28 cellular contexts compared by ENCODE assay signal in the genomic region with DNA sequence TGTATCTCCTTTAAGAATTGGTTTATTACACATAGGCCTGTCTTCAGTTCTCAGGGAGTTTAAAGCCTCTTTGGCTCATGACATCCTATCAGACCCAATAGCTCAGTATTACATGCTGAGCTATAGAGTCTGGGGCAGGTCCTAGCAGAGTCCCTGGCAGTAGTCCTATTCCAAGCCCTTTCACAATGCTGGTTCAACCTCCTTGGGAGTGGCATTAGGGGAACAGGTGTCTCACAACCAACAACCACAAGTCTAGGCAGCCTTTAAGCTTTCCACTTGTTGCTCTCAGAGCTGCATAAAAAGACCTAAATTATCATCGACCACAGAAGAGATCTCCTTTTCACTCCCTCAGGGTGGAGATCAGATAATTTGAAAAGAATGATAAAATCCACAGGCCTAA. TPM values are rescaled to one million over a fixed set of nuclear protein-coding genes. Genes with fewer than 3 reads are reported as not detected.
"Had no signal": no experiment of that assay in that cellular context is flagged by ENCODE, and none has a peak within 500 bp of the region (broad histone marks: within the 10 kb centered on the region; RNA-seq: fewer than 3 reads in every experiment).

No MANE protein-coding gene starts in this region.

- H3K36me3 ChIP-seq: brain microvascular endothelial cell, left lung, stomach, suprapubic skin, tibial artery had no signal

- H3K4me3 Mint-ChIP-seq: activated CD4-positive, alpha-beta memory T cell treated with anti-CD3 and anti-CD28 coated beads for 36 hours; activated CD4-positive, alpha-beta T cell treated with anti-CD3 and anti-CD28 coated beads, Interleukin-2, amount 10 ng/mL, durations not matched to agents 24 days and 14 days; activated T-cell treated with anti-CD3 and anti-CD28 coated beads, Interleukin-2, amount 50 U/mL, for 24 hours; dendritic cell treated with granulocyte-macrophage colony-stimulating factor and Interleukin-4, amounts not matched to agents 40 ng/mL and 50 ng/mL, for 4 days; nephron; stimulated activated naive B cell treated with anti-CD40 and anti-IgM and Interleukin-4, amounts not matched to agents 10 μg/mL and 1 μg/mL and 100 μg/mL, for 72 hours had no signal

- H3K4me1 ChIP-seq: left lung, stomach, tibial artery had no signal

- H3K27ac ChIP-seq: brain microvascular endothelial cell, left lung, stomach, suprapubic skin, tibial artery had no signal

- ATAC-seq: left lung; mucosa of descending colon; stimulated activated naive B cell treated with anti-CD40 and anti-IgM and Interleukin-4, amounts not matched to agents 10 μg/mL and 1 μg/mL and 100 μg/mL, for 72 hours had no signal

- H3K4me3 ChIP-seq: left lung, lung, mucosa of descending colon, stomach, suprapubic skin, tibial artery had no signal

- DNase-seq: activated CD4-positive, alpha-beta memory T cell treated with anti-CD3 and anti-CD28 coated beads for 36 hours; activated CD4-positive, alpha-beta T cell treated with anti-CD3 and anti-CD28 coated beads, Interleukin-2, amount 10 ng/mL, durations not matched to agents 24 days and 14 days; activated CD4-positive, CD25-positive, alpha-beta regulatory T cell treated with anti-CD3 and anti-CD28 coated beads, Interleukin-2, amount 50 U/mL, for 72 hours; activated CD8-positive, alpha-beta memory T cell treated with anti-CD3 and anti-CD28 coated beads, Interleukin-2, amount 50 U/mL, for 48 hours; activated gamma-delta T cell treated with Interleukin-2 at 50 U/mL for 16 hours; activated naive CD4-positive, alpha-beta T cell treated with anti-CD3 and anti-CD28 coated beads, Interleukin-2, amount 50 U/mL, for 16 hours; activated T-cell treated with anti-CD3 and anti-CD28 coated beads, Interleukin-2, amount 50 U/mL, for 24 hours; amniotic stem cell; brain microvascular endothelial cell; central memory CD4-positive, alpha-beta T cell; erythroblast; foreskin fibroblast; left lung; mucosa of descending colon; posterior cingulate gyrus; retina; stimulated activated CD4-positive, alpha-beta T cell treated with anti-CD3 and anti-CD28 coated beads, Interleukin-15, amount 100 ng/mL, for 24 hours; stimulated activated CD4-positive, alpha-beta T cell treated with anti-CD3 and anti-CD28 coated beads, Interleukin-2, amount 100 ng/mL, for 24 hours; stimulated activated naive B cell treated with anti-CD40 and anti-IgM and Interleukin-4, amounts not matched to agents 10 μg/mL and 1 μg/mL and 100 μg/mL, for 72 hours; stomach; T-helper 2 cell; tibial artery had no signal

- H3K9me3 Mint-ChIP-seq: activated CD4-positive, alpha-beta memory T cell treated with anti-CD3 and anti-CD28 coated beads for 36 hours; activated CD4-positive, alpha-beta T cell treated with anti-CD3 and anti-CD28 coated beads, Interleukin-2, amount 10 ng/mL, durations not matched to agents 24 days and 14 days; activated T-cell treated with anti-CD3 and anti-CD28 coated beads, Interleukin-2, amount 50 U/mL, for 24 hours; dendritic cell treated with granulocyte-macrophage colony-stimulating factor and Interleukin-4, amounts not matched to agents 40 ng/mL and 50 ng/mL, for 4 days; nephron; stimulated activated naive B cell treated with anti-CD40 and anti-IgM and Interleukin-4, amounts not matched to agents 10 μg/mL and 1 μg/mL and 100 μg/mL, for 72 hours had no signal

- H3K9me3 ChIP-seq: left lung, mucosa of descending colon, stomach, suprapubic skin, tibial artery had no signal

- H3K36me3 Mint-ChIP-seq: activated CD4-positive, alpha-beta memory T cell treated with anti-CD3 and anti-CD28 coated beads for 36 hours; stimulated activated naive B cell treated with anti-CD40 and anti-IgM and Interleukin-4, amounts not matched to agents 10 μg/mL and 1 μg/mL and 100 μg/mL, for 72 hours had no signal

- H3K27me3 ChIP-seq: brain microvascular endothelial cell, stomach had no signal

- H3K4me1 Mint-ChIP-seq: nephron had no signal

- H3K27ac Mint-ChIP-seq: activated CD4-positive, alpha-beta memory T cell treated with anti-CD3 and anti-CD28 coated beads for 36 hours; activated CD4-positive, alpha-beta T cell treated with anti-CD3 and anti-CD28 coated beads, Interleukin-2, amount 10 ng/mL, durations not matched to agents 24 days and 14 days; activated T-cell treated with anti-CD3 and anti-CD28 coated beads, Interleukin-2, amount 50 U/mL, for 24 hours; dendritic cell treated with granulocyte-macrophage colony-stimulating factor and Interleukin-4, amounts not matched to agents 40 ng/mL and 50 ng/mL, for 4 days; nephron; stimulated activated naive B cell treated with anti-CD40 and anti-IgM and Interleukin-4, amounts not matched to agents 10 μg/mL and 1 μg/mL and 100 μg/mL, for 72 hours had no signal

RNA-seq across cellular contexts. Expression of gene C2CD4B, which starts 22.8 kb away (rescaled TPM):
- total RNA-seq: astrocyte, osteoblast had no signal
